In the genomic region with DNA sequence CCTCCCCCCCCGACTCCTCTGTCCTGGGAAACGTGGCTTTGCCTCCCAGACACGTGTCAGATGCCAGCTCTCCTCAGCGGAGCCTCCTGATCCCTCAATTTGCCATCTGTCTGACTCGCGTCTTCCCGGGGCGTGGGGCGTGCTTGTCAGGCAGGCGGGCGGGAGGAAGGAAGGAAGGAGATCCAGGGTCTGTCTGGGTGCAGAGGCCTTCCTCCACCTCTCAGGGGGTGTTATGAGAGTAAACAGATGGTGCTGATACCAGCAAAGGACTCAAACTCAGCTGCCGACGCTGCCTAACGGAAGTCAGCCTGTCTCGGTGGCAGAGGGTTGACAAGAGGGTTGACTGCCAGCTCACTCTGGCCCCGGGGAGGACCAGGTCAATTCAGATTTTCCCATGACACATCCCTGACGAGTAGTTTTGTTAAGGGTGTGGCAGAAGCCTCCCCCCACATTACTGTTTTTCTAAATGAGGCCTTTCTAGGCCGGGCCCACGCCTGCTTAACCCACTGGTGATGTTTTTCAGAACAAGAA, we compare ENCODE assay signal across 8 cellular contexts. TPM values are rescaled to one million over a fixed set of nuclear protein-coding genes. Genes with fewer than 3 reads are reported as not detected.
A peak's percentile ranks its signal among the peaks of the same experiment; 100 is the strongest.
DNase-seq lines count a peak whose midpoint lies in the region; FAIRE-seq and TF ChIP-seq lines count a peak whose summit lies in the region.

No MANE protein-coding gene starts in this region.

- H3K27ac ChIP-seq in VCaP (peak overlapping the region; percentile 86), subcutaneous abdominal adipose tissue (ENCODE audit: low read depth, low read length) (peak overlapping the region; percentile 10)

- intact Hi-C loops in MCF 10A (cut with micrococcal nuclease) = no loop called here

- peak overlapping the region; percentile 70 for H3K27ac Mint-ChIP-seq in MCF 10A (ENCODE audit: low read depth, unreplicated experiment)

- DNase-seq in GM12891 (ENCODE audit: insufficient read length, low spot score) (no peak), MCF 10A (ENCODE audit: unreplicated experiment) (peak; percentile 71), myocyte (ENCODE audit: low read depth) (peak; percentile 93), NCI-H748 (lab: John Stamatoyannopoulos, UW; ENCODE audit: unreplicated experiment) (no peak), GM19239 (ENCODE audit: insufficient read length, low spot score) (no peak), NOMO-1 treated with dmso at 0.1 percent for 144 hours (lab: John Stamatoyannopoulos, UW; ENCODE audit: unreplicated experiment) (no peak)

- no peak for TF ChIP-seq POLR2A in GM12891 (IDR thresholded peaks at IDR 0.05; ENCODE audit: low read depth, low read length)

- H3K27me3 Mint-ChIP-seq in MCF 10A (ENCODE audit: insufficient read depth, unreplicated experiment) = no peaks in the 10 kb centered on the region

- peaks cover 0 to 81% (median 54%) of the 10 kb centered on the region in 5 donors for H3K36me3 ChIP-seq in subcutaneous abdominal adipose tissue (ENCODE audit: control insufficient read depth in 5 of 5, insufficient read depth in 5 of 5, low read length in 5 of 5)

- H3K27me3 ChIP-seq in subcutaneous abdominal adipose tissue (ENCODE audit: control insufficient read depth in 5 of 5, insufficient read depth in 4 of 5, low read length in 5 of 5) = no peaks in the 10 kb centered on the region

- H3K4me3 ChIP-seq in subcutaneous abdominal adipose tissue (ENCODE audit: low read depth in 1 of 5, low read length in 5 of 5) = no peak overlapping the region

- POLR2A ChIA-PET in MCF 10A (lab: Yijun Ruan, JAX) = interaction anchor here (0.6 to 2.0 kb wide), 10 partner anchors 16 to 279 kb away, joined by 3 to 9 read pairs (median 3); partner anchors contain the start of genes CUTA, ITPR3 and UQCC2

- BruUV-seq in MCF 10A (replicated peaks; lab: Mats Ljungman, UMichigan) = no TSS peak

- FAIRE-seq in GM12891 (lab: Jason Lieb, UNC) (peak; percentile 33), GM19239 (lab: Jason Lieb, UNC) (no peak)

- H3K9me3 Mint-ChIP-seq in MCF 10A (ENCODE audit: unreplicated experiment) = no peaks in the 10 kb centered on the region

- H3K36me3 Mint-ChIP-seq in MCF 10A (ENCODE audit: insufficient read depth, unreplicated experiment) = peaks cover 88% of the 10 kb centered on the region

- CTCF ChIA-PET in MCF 10A (lab: Yijun Ruan, JAX) = interaction anchor here (0.5 to 2.9 kb wide), 7 partner anchors 11 to 363 kb away, joined by 3 to 15 read pairs (median 4); partner anchors contain the start of genes ITPR3 and UQCC2

- peaks cover 0 to 57% (median 7%) of the 10 kb centered on the region in 5 donors for H3K4me1 ChIP-seq in subcutaneous abdominal adipose tissue (ENCODE audit: control insufficient read depth in 5 of 5, insufficient read depth in 5 of 5, low read length in 5 of 5)

- no peaks in the 10 kb centered on the region for H3K9me3 ChIP-seq in subcutaneous abdominal adipose tissue (ENCODE audit: control insufficient read depth in 5 of 5, low read length in 5 of 5)

- H3K9ac ChIP-seq in subcutaneous abdominal adipose tissue (ENCODE audit: low read length in 5 of 5) = no peak overlapping the region

- no peak overlapping the region for H3K4me3 Mint-ChIP-seq in MCF 10A (ENCODE audit: unreplicated experiment)

- peaks cover 8% of the 10 kb centered on the region for H3K4me1 Mint-ChIP-seq in MCF 10A (ENCODE audit: insufficient read depth, unreplicated experiment)

- TF ChIP-seq CTCF in VCaP (conservative IDR thresholded peaks at IDR 0.05) = no peak
- TF ChIP-seq CTCF in MCF 10A (IDR thresholded peaks at IDR 0.05; ENCODE audit: unreplicated experiment) = no peak

TF ChIP-seq in GM12891, 5 proteins besides CTCF, POLR2A, EP300 and RAD21:
- no peak for TF ChIP-seq SPI1 (IDR thresholded peaks at IDR 0.05; ENCODE audit: low read depth, low read length)
- no peak for TF ChIP-seq TAF1 (IDR thresholded peaks at IDR 0.05; ENCODE audit: low read depth, low read length)
- TF ChIP-seq POLR2AphosphoS5 (IDR thresholded peaks at IDR 0.05; ENCODE audit: low read depth, low read length) = no peak
- TF ChIP-seq PAX5 (IDR thresholded peaks at IDR 0.05; ENCODE audit: insufficient read depth, low read length, severe bottlenecking) = no peak
- TF ChIP-seq POU2F2 (IDR thresholded peaks at IDR 0.05; ENCODE audit: low read depth, low read length) = no peak

RNA-seq across cellular contexts. Expression of gene UQCC2, which starts 17.0 kb away (rescaled TPM):
- polyA plus RNA-seq in GM12891 (2012; ENCODE audit: low read depth, missing spikeins) = 100 TPM
- 122 and 147 TPM in 2 replicates for total RNA-seq in MCF 10A (2022)
- total RNA-seq in myocyte = 47.2 and 73.0 TPM in 2 replicates
- polyA plus RNA-seq in myocyte (2012) = 165 TPM

RNA-seq across cellular contexts. Expression of gene IP6K3, which starts 52.2 kb away (rescaled TPM):
- polyA plus RNA-seq in GM12891 (2012; ENCODE audit: low read depth, missing spikeins) = not detected
- 0.25 and 1.7 TPM in 2 replicates for total RNA-seq in MCF 10A (2022)
- 70.3 and 72.6 TPM in 2 replicates for total RNA-seq in myocyte
- polyA plus RNA-seq in myocyte (2012) = 40.7 TPM

Comparison
In these comparisons a context has a peak if more than half of its experiments do, and no peak if none do; other contexts are left out.
1. DNase-seq: peak in MCF 10A (single experiment) and myocyte (single experiment); none in GM12891 (single experiment), NCI-H748 (single experiment), GM19239 (single experiment) and NOMO-1 treated with dmso at 0.1 percent for 144 hours (single experiment).
2. RNA of gene IP6K3, which starts 52.2 kb away (total RNA-seq): 70.3 to 72.6 TPM in myocyte; 0.25 to 1.7 TPM in MCF 10A; every median in the first group is over 10 times any median in the second.